Comparison of ENCODE assay signal across 7 cellular contexts in genomic region chr3:10758304-10759037, GRCh38. TPM values are rescaled to one million over a fixed set of nuclear protein-coding genes. Genes with fewer than 3 reads are reported as not detected.
DNase-seq lines count a peak whose midpoint lies in the region; ATAC-seq and TF ChIP-seq lines count a peak whose summit lies in the region.

No MANE protein-coding gene starts in this region.

- CTCF ChIA-PET in activated CD4-positive, alpha-beta memory T cell treated with anti-CD3 and anti-CD28 coated beads, Interleukin-2, amount 10 ng/mL, durations not matched to agents 7 days and 5 days (lab: Charles Lee): interaction anchor here (0.6 to 2.4 kb wide), 19 partner anchors 11 to 575 kb away, joined by 3 to 8 read pairs (median 3); no protein-coding TSS in a partner anchor

- H3K27me3 Mint-ChIP-seq in activated CD4-positive, alpha-beta memory T cell treated with anti-CD3 and anti-CD28 coated beads, Interleukin-2, amount 10 ng/mL, durations not matched to agents 7 days and 5 days: peaks cover 17% of the 10 kb centered on the region
- H3K27me3 Mint-ChIP-seq in naive B cell: peaks cover 20 to 44% (median 33%) of the 10 kb centered on the region in 3 donors

- peaks cover 6% of the 10 kb centered on the region for H3K4me1 Mint-ChIP-seq in activated CD4-positive, alpha-beta memory T cell treated with anti-CD3 and anti-CD28 coated beads, Interleukin-2, amount 10 ng/mL, durations not matched to agents 7 days and 5 days
- no peaks in the 10 kb centered on the region for H3K4me1 Mint-ChIP-seq in naive B cell

- no peak overlapping the region for H3K27ac Mint-ChIP-seq in activated CD4-positive, alpha-beta memory T cell treated with anti-CD3 and anti-CD28 coated beads, Interleukin-2, amount 10 ng/mL, durations not matched to agents 7 days and 5 days
- peak overlapping the region in 1 of 6 donors; percentile 50 for H3K27ac Mint-ChIP-seq in naive B cell

- peak; percentile 14 for DNase-seq in GM04503 (ENCODE audit: low read depth)
- DNase-seq in NCI-H524 treated with DMSO at 0.1 percent for 48 hours (lab: John Stamatoyannopoulos, UW): peak; percentile 10
- peak; percentile 53 for DNase-seq in activated CD4-positive, alpha-beta memory T cell treated with anti-CD3 and anti-CD28 coated beads, Interleukin-2, amount 10 ng/mL, durations not matched to agents 7 days and 5 days
- DNase-seq in epithelial cell of proximal tubule (ENCODE audit: low read depth): no peak
- DNase-seq in naive B cell: peak; percentile 19
- peak; percentile 89 for DNase-seq in superior temporal gyrus (ENCODE audit: extremely low spot score)

- H3K4me3 ChIP-seq in epithelial cell of proximal tubule (ENCODE audit: low read depth, low read length): no peak overlapping the region

- POLR2A ChIA-PET in activated CD4-positive, alpha-beta memory T cell treated with anti-CD3 and anti-CD28 coated beads, Interleukin-2, amount 10 ng/mL, durations not matched to agents 7 days and 5 days (lab: Charles Lee): no interaction called here

- TF ChIP-seq CTCF in epithelial cell of proximal tubule (conservative IDR thresholded peaks at IDR 0.05; ENCODE audit: low read depth, low read length): peak; percentile 57

- H3K9me3 Mint-ChIP-seq in activated CD4-positive, alpha-beta memory T cell treated with anti-CD3 and anti-CD28 coated beads, Interleukin-2, amount 10 ng/mL, durations not matched to agents 7 days and 5 days: no peaks in the 10 kb centered on the region
- H3K9me3 Mint-ChIP-seq in naive B cell: peaks cover 0 to 9% (median 1%) of the 10 kb centered on the region in 7 donors

- no peaks in the 10 kb centered on the region for H3K36me3 Mint-ChIP-seq in activated CD4-positive, alpha-beta memory T cell treated with anti-CD3 and anti-CD28 coated beads, Interleukin-2, amount 10 ng/mL, durations not matched to agents 7 days and 5 days (ENCODE audit: low read depth)
- no peaks in the 10 kb centered on the region for H3K36me3 Mint-ChIP-seq in naive B cell

- H3K4me3 Mint-ChIP-seq in activated CD4-positive, alpha-beta memory T cell treated with anti-CD3 and anti-CD28 coated beads, Interleukin-2, amount 10 ng/mL, durations not matched to agents 7 days and 5 days: no peak overlapping the region
- no peak overlapping the region for H3K4me3 Mint-ChIP-seq in naive B cell

- ATAC-seq in HG02678 (IDR thresholded peaks at IDR 0.05; ENCODE audit: unreplicated experiment): peak; percentile 84
- ATAC-seq in naive B cell (ENCODE audit: low read depth in 2 of 2): peak; percentile 52 to 55

RNA-seq across cellular contexts. Expression of gene SLC6A11, which starts 57.6 kb away (rescaled TPM):
- total RNA-seq in activated CD4-positive, alpha-beta memory T cell treated with anti-CD3 and anti-CD28 coated beads, Interleukin-2, amount 10 ng/mL, durations not matched to agents 7 days and 5 days: not detected
- total RNA-seq in epithelial cell of proximal tubule: not detected in 2 replicates
- polyA plus RNA-seq in naive B cell (ENCODE audit: low read depth in 6 of 6): not detected
